8 cellular contexts compared by ENCODE assay signal in genomic region chr12:124713436-124714082, GRCh38.
DNase-seq lines count a peak whose midpoint lies in the region; ATAC-seq, FAIRE-seq and TF ChIP-seq lines count a peak whose summit lies in the region.

No MANE protein-coding gene starts in this region.

- dilution Hi-C loops in endothelial cell of umbilical vein (cut with MboI; ENCODE audit: extremely low pct_ligation_motif_present, low sequenced_read_pairs), result no loop called here

- H3K4me1 ChIP-seq in endothelial cell of umbilical vein (ENCODE audit: control insufficient read depth, extremely low read depth, insufficient read depth, low read length), result peaks cover 24% of the 10 kb centered on the region
- peaks cover 0 to 3% (median 0%) of the 10 kb centered on the region in 4 donors for H3K4me1 ChIP-seq in tibial artery

- H3K36me3 ChIP-seq in endothelial cell of umbilical vein (ENCODE audit: control insufficient read depth in 2 of 2, extremely low read depth in 1 of 2, insufficient read depth in 2 of 2, low read length in 2 of 2) (no peaks in the 10 kb centered on the region), tibial artery (no peaks in the 10 kb centered on the region)

- H3K4me3 Mint-ChIP-seq in activated CD4-positive, alpha-beta T cell treated with anti-CD3 and anti-CD28 coated beads, Interleukin-2, amount 10 ng/mL, durations not matched to agents 7 days and 5 days, result peak overlapping the region; percentile 50

- H3K27ac ChIP-seq in endothelial cell of umbilical vein (ENCODE audit: insufficient read depth, low read depth, low read length), result peak overlapping the region; percentile 94
- H3K27ac ChIP-seq in tibial artery, result peak overlapping the region; percentile 53 to 56

- no TSS peak for BruUV-seq in endothelial cell of umbilical vein (replicated peaks; lab: Mats Ljungman, UMichigan)

- no peaks in the 10 kb centered on the region for H4K20me1 ChIP-seq in endothelial cell of umbilical vein (replicated peaks; ENCODE audit: control insufficient read depth, extremely low read depth, insufficient read depth, low read length)

- H3K4me2 ChIP-seq in endothelial cell of umbilical vein (ENCODE audit: insufficient read depth, low read length), result peak overlapping the region; percentile 58

- H3K4me3 ChIP-seq in endothelial cell of umbilical vein (replicated peaks in 1 of 3; ENCODE audit: insufficient read depth in 1 of 3, low read depth in 1 of 3, low read length in 3 of 3) (peak overlapping the region in 1 of 3 experiments; percentile 9), tibial artery (peak overlapping the region; percentile 27 to 33)

- ATAC-seq in GM19395 (IDR thresholded peaks at IDR 0.05; ENCODE audit: unreplicated experiment) (peak; percentile 89), HG03457 (IDR thresholded peaks at IDR 0.05; ENCODE audit: unreplicated experiment) (peak; percentile 52), omental fat pad (ENCODE audit: low FRiP score) (peak; percentile 60)

- no peaks in the 10 kb centered on the region for H3K9me3 Mint-ChIP-seq in activated CD4-positive, alpha-beta T cell treated with anti-CD3 and anti-CD28 coated beads, Interleukin-2, amount 10 ng/mL, durations not matched to agents 7 days and 5 days

- H3K27ac Mint-ChIP-seq in activated CD4-positive, alpha-beta T cell treated with anti-CD3 and anti-CD28 coated beads, Interleukin-2, amount 10 ng/mL, durations not matched to agents 7 days and 5 days, result peak overlapping the region; percentile 86

- H3K9me3 ChIP-seq in endothelial cell of umbilical vein (replicated peaks; ENCODE audit: control insufficient read depth, insufficient read depth, low read length) (no peaks in the 10 kb centered on the region), tibial artery (no peaks in the 10 kb centered on the region)

- H3K9me1 ChIP-seq in endothelial cell of umbilical vein (replicated peaks; ENCODE audit: control insufficient read depth, extremely low read depth, insufficient read depth, low read length), result no peaks in the 10 kb centered on the region

- FAIRE-seq in endothelial cell of umbilical vein (lab: Jason Lieb, UNC), result peak; percentile 99

- H3K27me3 ChIP-seq in endothelial cell of umbilical vein (ENCODE audit: control insufficient read depth in 2 of 2, insufficient read depth in 2 of 2, low read length in 2 of 2) (no peaks in the 10 kb centered on the region), tibial artery (no peaks in the 10 kb centered on the region)

- peak; percentile 73 for DNase-seq in activated CD4-positive, alpha-beta T cell treated with anti-CD3 and anti-CD28 coated beads, Interleukin-2, amount 10 ng/mL, durations not matched to agents 7 days and 5 days
- DNase-seq in endothelial cell of umbilical vein (ENCODE audit: low read depth, low spot score) (peak; percentile 96), omental fat pad (ENCODE audit: low spot score) (no peak), tibial artery (peak; percentile 51 to 67), NCI-H1930 (lab: John Stamatoyannopoulos, UW) (no peak), NCI-H526 (lab: John Stamatoyannopoulos, UW) (no peak)

- POLR2A ChIA-PET in activated CD4-positive, alpha-beta T cell treated with anti-CD3 and anti-CD28 coated beads, Interleukin-2, amount 10 ng/mL, durations not matched to agents 7 days and 5 days (lab: Charles Lee), result no interaction called here
- POLR2A ChIA-PET in endothelial cell of umbilical vein (lab: Charles Lee), result no interaction called here

- CTCF ChIA-PET in activated CD4-positive, alpha-beta T cell treated with anti-CD3 and anti-CD28 coated beads, Interleukin-2, amount 10 ng/mL, durations not matched to agents 7 days and 5 days (lab: Charles Lee), result no interaction called here
- CTCF ChIA-PET in endothelial cell of umbilical vein (lab: Charles Lee), result interaction anchor here (1.0 kb wide), 1 partner anchor 12 kb away, joined by 3 read pairs; no protein-coding TSS in a partner anchor

- peaks cover 3% of the 10 kb centered on the region for H3K27me3 Mint-ChIP-seq in activated CD4-positive, alpha-beta T cell treated with anti-CD3 and anti-CD28 coated beads, Interleukin-2, amount 10 ng/mL, durations not matched to agents 7 days and 5 days

- TF ChIP-seq CTCF in endothelial cell of umbilical vein (IDR thresholded peaks at IDR 0.05; ENCODE audit: extremely low read depth in 1 of 2, insufficient read depth in 1 of 2, low read depth in 1 of 2, low read length in 2 of 2) (no peak), omental fat pad (IDR thresholded peaks at IDR 0.05) (no peak), tibial artery (IDR thresholded peaks at IDR 0.05) (no peak)

- H3K4me1 Mint-ChIP-seq in activated CD4-positive, alpha-beta T cell treated with anti-CD3 and anti-CD28 coated beads, Interleukin-2, amount 10 ng/mL, durations not matched to agents 7 days and 5 days, result peaks cover 21% of the 10 kb centered on the region

- peak overlapping the region; percentile 78 for H3K9ac ChIP-seq in endothelial cell of umbilical vein (replicated peaks; ENCODE audit: extremely low read depth, insufficient read depth, low read length)

- H3K36me3 Mint-ChIP-seq in activated CD4-positive, alpha-beta T cell treated with anti-CD3 and anti-CD28 coated beads, Interleukin-2, amount 10 ng/mL, durations not matched to agents 7 days and 5 days (ENCODE audit: low read depth), result no peaks in the 10 kb centered on the region

- H3K79me2 ChIP-seq in endothelial cell of umbilical vein (ENCODE audit: control insufficient read depth, insufficient read depth, low read length), result no peaks in the 10 kb centered on the region

- intact Hi-C loops in endothelial cell of umbilical vein (cut with micrococcal nuclease), result loop anchor here (1.0 kb wide), 5 partner anchors 18 to 200 kb away; no protein-coding TSS in a partner anchor
- intact Hi-C loops in tibial artery (cut with DNase I; ENCODE audit: low total_unique reads), result no loop called here

- H2AFZ ChIP-seq in endothelial cell of umbilical vein (ENCODE audit: low read depth, low read length), result peak overlapping the region; percentile 45

- TF ChIP-seq POLR2A in endothelial cell of umbilical vein (IDR thresholded peaks at IDR 0.05; ENCODE audit: low read depth, low read length), result peak; percentile 35

TF ChIP-seq in endothelial cell of umbilical vein, 7 proteins besides CTCF, POLR2A, EP300 and RAD21:
- no peak for TF ChIP-seq MAX (IDR thresholded peaks at IDR 0.05; ENCODE audit: insufficient read depth, insufficient read length)
- TF ChIP-seq JUN (IDR thresholded peaks at IDR 0.05; ENCODE audit: borderline replicate concordance, insufficient read depth, insufficient read length, low read depth), result peak; percentile 95
- TF ChIP-seq EZH2 (IDR thresholded peaks at IDR 0.05; ENCODE audit: borderline replicate concordance, low read depth, low read length, severe bottlenecking), result no peak
- TF ChIP-seq MYC (IDR thresholded peaks at IDR 0.05; ENCODE audit: low read depth, low read length), result peak; percentile 54
- peak; percentile 86 for TF ChIP-seq FOS (IDR thresholded peaks at IDR 0.05; ENCODE audit: borderline replicate concordance, insufficient read depth, low read length)
- peak; percentile 65 for TF ChIP-seq POLR2AphosphoS5 (IDR thresholded peaks at IDR 0.05; ENCODE audit: insufficient read depth, low read depth, low read length)
- no peak for TF ChIP-seq GATA2 (IDR thresholded peaks at IDR 0.05; ENCODE audit: insufficient read depth, insufficient read length, low read depth, low read length)
TF ChIP-seq in endothelial cell of umbilical vein: peak in this region for 4.

Comparison
In these comparisons a context has a peak if more than half of its experiments do, and no peak if none do; other contexts are left out.
1. DNase-seq: peak in activated CD4-positive, alpha-beta T cell treated with anti-CD3 and anti-CD28 coated beads, Interleukin-2, amount 10 ng/mL, durations not matched to agents 7 days and 5 days (single experiment), endothelial cell of umbilical vein (single experiment) and tibial artery (2 of 2); none in omental fat pad (single experiment), NCI-H1930 (0 of 2) and NCI-H526 (0 of 2).
2. Peak in every context shown above with its lines, with median percentiles within 50 percentile points of each other: ATAC-seq.